Comparison of ENCODE assay signal across 19 cellular contexts in genomic region chr17:41873559-41874292, GRCh38. TPM values are rescaled to one million over a fixed set of nuclear protein-coding genes. Genes with fewer than 3 reads are reported as not detected.
"Had no signal": no experiment of that assay in that cellular context is flagged by ENCODE, and none has a peak within 500 bp of the region (broad histone marks: within the 10 kb centered on the region; RNA-seq: fewer than 3 reads in every experiment).

No MANE protein-coding gene starts in this region.

- DNase-seq: activated CD4-positive, alpha-beta T cell treated with anti-CD3 and anti-CD28 coated beads for 48 hours; activated CD8-positive, alpha-beta memory T cell treated with anti-CD3 and anti-CD28 coated beads, Interleukin-2, amount 50 U/mL, for 4 hours; activated CD8-positive, alpha-beta T cell treated with anti-CD3 and anti-CD28 coated beads, Interleukin-2, amount 10 ng/mL, durations not matched to agents 7 days and 5 days; activated naive CD4-positive, alpha-beta T cell; activated naive CD8-positive, alpha-beta T cell treated with anti-CD3 and anti-CD28 coated beads, Interleukin-2, amount 50 U/mL, for 24 hours; endodermal cell; left colon; stimulated activated CD4-positive, alpha-beta T cell treated with anti-CD3 and anti-CD28 coated beads, Interleukin-15, amount 100 ng/mL, for 24 hours; stimulated activated CD4-positive, alpha-beta T cell treated with anti-CD3 and anti-CD28 coated beads, Interleukin-4, amount 100 ng/mL, for 1 hour; stimulated activated naive CD4-positive, alpha-beta T cell; upper lobe of left lung had no signal

- H3K27ac Mint-ChIP-seq: activated CD8-positive, alpha-beta T cell treated with anti-CD3 and anti-CD28 coated beads, Interleukin-2, amount 10 ng/mL, durations not matched to agents 7 days and 5 days; activated naive CD8-positive, alpha-beta T cell treated with anti-CD3 and anti-CD28 coated beads, Interleukin-2, amount 50 U/mL, for 24 hours; activated T-helper 1 cell treated with anti-CD3 and anti-CD28 coated beads, Interleukin-12 subunit alpha, Interleukin-12 subunit beta, Interleukin-2, Interleukin-4 antibody, amounts not matched to agents 30 ng/mL and 10 ng/mL and 1 ng/mL, durations not matched to agents 14 hours and 24 hours and 36 hours; endodermal cell; WTC11 had no signal

- H3K4me1 ChIP-seq: ascending aorta had no signal

- H3K9me3 ChIP-seq: ascending aorta, upper lobe of left lung had no signal

- H3K27ac ChIP-seq: ascending aorta, upper lobe of left lung had no signal

- H3K4me3 ChIP-seq: ascending aorta, upper lobe of left lung had no signal

- H3K4me1 Mint-ChIP-seq: WTC11 had no signal

- ATAC-seq: activated CD8-positive, alpha-beta T cell treated with anti-CD3 and anti-CD28 coated beads, Interleukin-2, amount 10 ng/mL, durations not matched to agents 7 days and 5 days; activated naive CD8-positive, alpha-beta T cell treated with anti-CD3 and anti-CD28 coated beads, Interleukin-2, amount 50 U/mL, for 24 hours; left colon; WTC11 had no signal

- H3K4me3 Mint-ChIP-seq: activated CD8-positive, alpha-beta T cell treated with anti-CD3 and anti-CD28 coated beads, Interleukin-2, amount 10 ng/mL, durations not matched to agents 7 days and 5 days; activated naive CD8-positive, alpha-beta T cell treated with anti-CD3 and anti-CD28 coated beads, Interleukin-2, amount 50 U/mL, for 24 hours; activated T-helper 1 cell treated with anti-CD3 and anti-CD28 coated beads, Interleukin-12 subunit alpha, Interleukin-12 subunit beta, Interleukin-2, Interleukin-4 antibody, amounts not matched to agents 30 ng/mL and 10 ng/mL and 1 ng/mL, durations not matched to agents 14 hours and 24 hours and 36 hours; endodermal cell; neural crest cell; WTC11 had no signal

- H3K27me3 ChIP-seq: ascending aorta, upper lobe of left lung had no signal

- H3K27me3 Mint-ChIP-seq: activated naive CD8-positive, alpha-beta T cell treated with anti-CD3 and anti-CD28 coated beads, Interleukin-2, amount 50 U/mL, for 24 hours had no signal

- H3K9me3 Mint-ChIP-seq: activated naive CD8-positive, alpha-beta T cell treated with anti-CD3 and anti-CD28 coated beads, Interleukin-2, amount 50 U/mL, for 24 hours; activated T-helper 1 cell treated with anti-CD3 and anti-CD28 coated beads, Interleukin-12 subunit alpha, Interleukin-12 subunit beta, Interleukin-2, Interleukin-4 antibody, amounts not matched to agents 30 ng/mL and 10 ng/mL and 1 ng/mL, durations not matched to agents 14 hours and 24 hours and 36 hours; neural crest cell had no signal

RNA-seq across cellular contexts. Expression of gene KLHL10, which starts 36.1 kb away (rescaled TPM):
- total RNA-seq: activated CD8-positive, alpha-beta T cell treated with anti-CD3 and anti-CD28 coated beads, Interleukin-2, amount 10 ng/mL, durations not matched to agents 7 days and 5 days; activated T-helper 1 cell treated with anti-CD3 and anti-CD28 coated beads, Interleukin-12 subunit alpha, Interleukin-12 subunit beta, Interleukin-2, Interleukin-4 antibody, amounts not matched to agents 30 ng/mL and 10 ng/mL and 1 ng/mL, durations not matched to agents 14 hours and 24 hours and 36 hours; ascending aorta; epithelial cell of proximal tubule; left colon; lung microvascular endothelial cell; neural crest cell; osteocyte; T-helper 1 cell treated with Interleukin-12 subunit alpha and Interleukin-12 subunit beta and Interleukin-4 antibody, amounts not matched to agents 30 ng/mL and 1 ng/mL, for 36 hours had no signal

RNA-seq across cellular contexts. Expression of gene ODAD4, which starts 56.7 kb away (rescaled TPM):
- total RNA-seq: ascending aorta had no signal
